In the genomic region with DNA sequence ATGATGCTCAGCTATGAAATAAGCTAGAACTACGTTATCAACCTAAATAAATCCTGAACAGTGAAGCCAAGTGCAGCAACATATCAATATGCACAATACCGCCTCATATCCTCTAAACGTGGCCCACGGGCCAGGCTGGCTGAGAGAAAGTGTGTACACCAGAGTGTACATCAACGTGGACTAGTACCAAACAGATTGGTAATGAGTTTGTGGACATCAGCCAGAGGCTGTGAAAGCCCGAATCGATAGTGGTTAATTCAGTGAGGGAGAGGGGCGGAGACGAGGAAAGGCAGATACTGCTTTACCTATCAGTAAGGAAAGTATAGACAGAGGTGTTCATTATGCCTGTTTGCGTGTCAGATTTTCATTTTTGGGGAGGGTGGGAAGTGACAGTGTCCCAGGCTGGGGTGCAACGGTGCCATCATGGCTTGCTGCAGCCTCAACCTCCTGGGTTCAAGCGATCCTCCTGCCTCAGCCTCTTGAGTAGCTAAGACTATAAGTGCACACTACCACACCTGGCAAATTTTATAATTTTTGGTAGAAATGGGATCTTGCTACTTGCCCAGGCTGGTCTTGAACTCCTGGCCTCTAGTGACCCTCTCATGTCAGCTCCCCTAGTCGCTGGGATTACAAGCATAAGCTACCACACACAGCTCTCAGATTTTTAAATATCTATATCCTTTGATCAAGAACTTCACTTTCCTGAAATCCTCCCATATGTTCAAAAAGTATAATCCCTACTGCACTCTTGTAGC, we compare ENCODE assay signal across 17 cellular contexts. TPM values are rescaled to one million over a fixed set of nuclear protein-coding genes. Genes with fewer than 3 reads are reported as not detected.
DNase-seq lines count a peak whose midpoint lies in the region; ATAC-seq, FAIRE-seq and TF ChIP-seq lines count a peak whose summit lies in the region.
"Had no signal": no experiment of that assay in that cellular context is flagged by ENCODE, and none has a peak within 500 bp of the region (broad histone marks: within the 10 kb centered on the region; RNA-seq: fewer than 3 reads in every experiment).

No MANE protein-coding gene starts in this region.

- H3K27ac ChIP-seq in endothelial cell of umbilical vein (ENCODE audit: insufficient read depth, low read depth, low read length): peak overlapping the region; percentile 28
- no peak overlapping the region for H3K27ac ChIP-seq in sigmoid colon
- H3K27ac ChIP-seq: hepatocyte, tibial artery had no signal

- no peak overlapping the region for H3K9ac ChIP-seq in endothelial cell of umbilical vein (replicated peaks; ENCODE audit: extremely low read depth, insufficient read depth, low read length)

- peak; percentile 24 for DNase-seq in activated effector memory CD4-positive, alpha-beta T cell treated with anti-CD3 and anti-CD28 coated beads, Interleukin-2, amount 50 U/mL, for 16 hours
- DNase-seq in activated effector memory CD4-positive, alpha-beta T cell treated with Interleukin-2 at 50 U/mL for 16 hours: no peak
- DNase-seq in OCI-M1 (lab: John Stamatoyannopoulos, UW): peak; percentile 45
- no peak for DNase-seq in endothelial cell of umbilical vein (ENCODE audit: low read depth, low spot score)
- DNase-seq in sigmoid colon: peak; percentile 51
- no peak for DNase-seq in SKM-1 (lab: John Stamatoyannopoulos, UW; ENCODE audit: unreplicated experiment)
- no peak for DNase-seq in inferior parietal cortex (ENCODE audit: extremely low spot score)
- DNase-seq: activated CD4-positive, alpha-beta T cell treated with anti-CD3 and anti-CD28 coated beads for 1 hour; kidney; NCI-H2029; SIG-M5; stimulated activated naive CD4-positive, alpha-beta T cell; tibial artery had no signal

- CTCF ChIA-PET in endothelial cell of umbilical vein (lab: Charles Lee): interaction anchor here (0.9 to 3.3 kb wide), 11 partner anchors 12 to 249 kb away, joined by 3 to 19 read pairs (median 4); partner anchors contain the start of gene ARPC3

- no peaks in the 10 kb centered on the region for H3K9me3 ChIP-seq in endothelial cell of umbilical vein (replicated peaks; ENCODE audit: control insufficient read depth, insufficient read depth, low read length)
- no peaks in the 10 kb centered on the region for H3K9me3 ChIP-seq in sigmoid colon
- H3K9me3 ChIP-seq: HAP-1, tibial artery had no signal

- no peak for FAIRE-seq in endothelial cell of umbilical vein (lab: Jason Lieb, UNC)
- FAIRE-seq: GM19239, kidney had no signal

- no peak overlapping the region for H3K4me3 ChIP-seq in endothelial cell of umbilical vein (replicated peaks in 1 of 3; ENCODE audit: insufficient read depth in 1 of 3, low read depth in 1 of 3, low read length in 3 of 3)
- H3K4me3 ChIP-seq in sigmoid colon: no peak overlapping the region
- H3K4me3 ChIP-seq: HAP-1, hepatocyte, tibial artery had no signal

- intact Hi-C loops in endothelial cell of umbilical vein (cut with micrococcal nuclease) (loop anchor here (5.0 kb wide), 2 partner anchors 46 to 251 kb away; no protein-coding TSS in a partner anchor), sigmoid colon (cut with DNase I) (no loop called here)

- BruUV-seq in endothelial cell of umbilical vein (replicated peaks; lab: Mats Ljungman, UMichigan): no TSS peak

- TF ChIP-seq POLR2A in endothelial cell of umbilical vein (IDR thresholded peaks at IDR 0.05; ENCODE audit: low read depth, low read length) (no peak), sigmoid colon (IDR thresholded peaks at IDR 0.05) (no peak)

- no peaks in the 10 kb centered on the region for H4K20me1 ChIP-seq in endothelial cell of umbilical vein (replicated peaks; ENCODE audit: control insufficient read depth, extremely low read depth, insufficient read depth, low read length)

- H3K36me3 ChIP-seq in endothelial cell of umbilical vein (ENCODE audit: control insufficient read depth in 2 of 2, extremely low read depth in 1 of 2, insufficient read depth in 2 of 2, low read length in 2 of 2): peaks cover 6 to 18% of the 10 kb centered on the region in 2 experiments
- H3K36me3 ChIP-seq in sigmoid colon: peaks cover 0 to 31% (median 9%) of the 10 kb centered on the region in 4 donors

- no peaks in the 10 kb centered on the region for H3K79me2 ChIP-seq in endothelial cell of umbilical vein (ENCODE audit: control insufficient read depth, insufficient read depth, low read length)
- H3K79me2 ChIP-seq: hepatocyte had no signal

- H2AFZ ChIP-seq in endothelial cell of umbilical vein (ENCODE audit: low read depth, low read length): no peak overlapping the region
- H2AFZ ChIP-seq: hepatocyte had no signal

- no peak overlapping the region for H3K4me2 ChIP-seq in endothelial cell of umbilical vein (ENCODE audit: insufficient read depth, low read length)
- H3K4me2 ChIP-seq: hepatocyte had no signal

- no peak for ATAC-seq in GM18873 (IDR thresholded peaks at IDR 0.05; ENCODE audit: low FRiP score, unreplicated experiment)

- POLR2A ChIA-PET in endothelial cell of umbilical vein (lab: Charles Lee): interaction anchor here (0.7 to 0.9 kb wide), 2 partner anchors 20 to 64 kb away, joined by 3 read pairs; no protein-coding TSS in a partner anchor

- dilution Hi-C loops in endothelial cell of umbilical vein (cut with MboI; ENCODE audit: extremely low pct_ligation_motif_present, low sequenced_read_pairs): no loop called here

- no peaks in the 10 kb centered on the region for H3K9me1 ChIP-seq in endothelial cell of umbilical vein (replicated peaks; ENCODE audit: control insufficient read depth, extremely low read depth, insufficient read depth, low read length)

- no peak for TF ChIP-seq EP300 in sigmoid colon (IDR thresholded peaks at IDR 0.05)

- H3K27me3 ChIP-seq in endothelial cell of umbilical vein (ENCODE audit: control insufficient read depth in 2 of 2, insufficient read depth in 2 of 2, low read length in 2 of 2) (no peaks in the 10 kb centered on the region), sigmoid colon (no peaks in the 10 kb centered on the region)
- H3K27me3 ChIP-seq: hepatocyte, tibial artery had no signal

- TF ChIP-seq CTCF in endothelial cell of umbilical vein (IDR thresholded peaks at IDR 0.05; ENCODE audit: extremely low read depth in 1 of 2, insufficient read depth in 1 of 2, low read depth in 1 of 2, low read length in 2 of 2): no peak
- TF ChIP-seq CTCF in sigmoid colon (IDR thresholded peaks at IDR 0.05): no peak

- WGBS in sigmoid colon, 2 donors: 63 to 85% methylated on average over 13 of the region's 13 CpGs

- peaks cover 16% of the 10 kb centered on the region for H3K4me1 ChIP-seq in endothelial cell of umbilical vein (ENCODE audit: control insufficient read depth, extremely low read depth, insufficient read depth, low read length)
- H3K4me1 ChIP-seq in sigmoid colon: peaks cover 0 to 10% (median 0%) of the 10 kb centered on the region in 4 donors
- H3K4me1 ChIP-seq: HAP-1 had no signal

TF ChIP-seq in endothelial cell of umbilical vein, 7 proteins besides CTCF, POLR2A, EP300 and RAD21:
- no peak for TF ChIP-seq POLR2AphosphoS5 (IDR thresholded peaks at IDR 0.05; ENCODE audit: insufficient read depth, low read depth, low read length)
- no peak for TF ChIP-seq JUN (IDR thresholded peaks at IDR 0.05; ENCODE audit: borderline replicate concordance, insufficient read depth, insufficient read length, low read depth)
- TF ChIP-seq MYC (IDR thresholded peaks at IDR 0.05; ENCODE audit: low read depth, low read length): no peak
- TF ChIP-seq GATA2 (IDR thresholded peaks at IDR 0.05; ENCODE audit: insufficient read depth, insufficient read length, low read depth, low read length): no peak
- no peak for TF ChIP-seq FOS (IDR thresholded peaks at IDR 0.05; ENCODE audit: borderline replicate concordance, insufficient read depth, low read length)
- no peak for TF ChIP-seq EZH2 (IDR thresholded peaks at IDR 0.05; ENCODE audit: borderline replicate concordance, low read depth, low read length, severe bottlenecking)
- TF ChIP-seq, protein P1, sequence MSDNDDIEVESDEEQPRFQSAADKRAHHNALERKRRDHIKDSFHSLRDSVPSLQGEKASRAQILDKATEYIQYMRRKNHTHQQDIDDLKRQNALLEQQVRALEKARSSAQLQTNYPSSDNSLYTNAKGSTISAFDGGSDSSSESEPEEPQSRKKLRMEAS (IDR thresholded peaks at IDR 0.05; ENCODE audit: insufficient read depth, insufficient read length): no peak

RNA-seq across cellular contexts. Expression of gene ANAPC7, which starts 50.1 kb away (rescaled TPM):
- 76.6 and 89.0 TPM in 2 replicates for total RNA-seq in endothelial cell of umbilical vein
- polyA plus RNA-seq in endothelial cell of umbilical vein: 54.2 and 56.0 TPM in 2 replicates
- polyA plus RNA-seq in endothelial cell of umbilical vein (2011; cell fraction: cytosol; rRNA removed): 48.8 and 49.6 TPM in 2 replicates
- 154 and 180 TPM in 2 replicates for polyA plus RNA-seq in endothelial cell of umbilical vein (2011; cell fraction: nucleus; rRNA removed)
- 37.3 and 51.9 TPM in 2 replicates for polyA plus RNA-seq in endothelial cell of umbilical vein (2012)
- polyA minus RNA-seq in endothelial cell of umbilical vein: 62.4 and 80.4 TPM in 2 replicates
- 45.4 TPM for polyA minus RNA-seq in endothelial cell of umbilical vein (2011; cell fraction: cytosol; rRNA and poly(A)+ RNA removed)
- polyA minus RNA-seq in endothelial cell of umbilical vein (2011; cell fraction: nucleus; rRNA and poly(A)+ RNA removed): 48.7 and 60.1 TPM in 2 replicates
- 10 to 100 TPM; 29.9 to 65.6 (median 53.0) TPM for total RNA-seq in sigmoid colon
- polyA plus RNA-seq in sigmoid colon: 10 to 100 TPM in 2 of 3 donors, 1 to 10 TPM in 1; 9.6 to 31.8 (median 17.6) TPM

Comparison
In these comparisons a context has a peak if more than half of its experiments do, and no peak if none do; other contexts are left out.
1. DNase-seq: peak in activated effector memory CD4-positive, alpha-beta T cell treated with anti-CD3 and anti-CD28 coated beads, Interleukin-2, amount 50 U/mL, for 16 hours (single experiment), OCI-M1 (single experiment) and sigmoid colon (single experiment); none in activated effector memory CD4-positive, alpha-beta T cell treated with Interleukin-2 at 50 U/mL for 16 hours (single experiment), endothelial cell of umbilical vein (single experiment), SKM-1 (single experiment) and inferior parietal cortex (single experiment).